ENCODE assay signal across 23 cellular contexts in the genomic region with DNA sequence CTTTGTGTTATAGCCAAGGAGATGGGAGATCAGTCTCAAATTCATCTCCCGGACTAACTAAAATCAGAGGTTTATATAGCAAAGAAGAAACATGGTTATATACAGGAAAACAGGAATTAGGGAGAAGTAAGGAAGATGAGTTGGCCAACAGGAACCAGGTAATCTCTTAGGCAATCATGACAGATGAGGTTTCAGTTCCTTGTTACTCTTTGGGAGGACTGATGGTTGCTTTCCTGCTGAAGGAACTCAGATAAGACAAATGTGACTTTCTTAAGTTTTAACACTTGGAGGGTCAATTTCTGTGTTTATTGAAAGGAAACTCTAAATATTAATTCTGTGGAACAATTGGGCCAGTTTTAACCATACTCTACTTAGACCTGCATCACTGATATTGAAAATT.
"Had no signal": no experiment of that assay in that cellular context is flagged by ENCODE, and none has a peak within 500 bp of the region (broad histone marks: within the 10 kb centered on the region; RNA-seq: fewer than 3 reads in every experiment).

No MANE protein-coding gene starts in this region.

- H3K4me3 ChIP-seq: neural progenitor cell, ovary, psoas muscle, right lobe of liver, sigmoid colon, stomach, thoracic aorta, thyroid gland, tibial nerve, upper lobe of left lung, vagina had no signal

- DNase-seq: occipital lobe; ovary; posterior cingulate gyrus; psoas muscle; right cardiac atrium; right lobe of liver; sigmoid colon; small intestine; stimulated activated CD4-positive, alpha-beta T cell treated with anti-CD3 and anti-CD28 coated beads, Interleukin-15, amount 100 ng/mL, for 24 hours; stimulated activated CD4-positive, alpha-beta T cell treated with anti-CD3 and anti-CD28 coated beads, Interleukin-2, amount 100 ng/mL, for 24 hours; stimulated activated CD4-positive, alpha-beta T cell treated with anti-CD3 and anti-CD28 coated beads, Interleukin-2, amount 100 ng/mL, for 48 hours; stimulated activated CD4-positive, alpha-beta T cell treated with anti-CD3 and anti-CD28 coated beads, Interleukin-4, amount 100 ng/mL, for 24 hours; stimulated activated naive B cell treated with anti-CD40 and anti-IgM and Interleukin-4, amounts not matched to agents 10 μg/mL and 1 μg/mL and 100 μg/mL, for 72 hours; stimulated activated naive CD4-positive, alpha-beta T cell treated with Interleukin-2 at 50 U/mL for 16 hours; stomach; thyroid gland; trophoblast cell; upper lobe of left lung had no signal

- ATAC-seq: psoas muscle; right cardiac atrium; right lobe of liver; stimulated activated effector memory CD8-positive, alpha-beta T cell treated with anti-CD3 and anti-CD28 coated beads, Interleukin-12 subunit alpha, Interleukin-12 subunit beta, amount 100 ng/mL, for 72 hours; stimulated activated naive B cell treated with anti-CD40 and anti-IgM and Interleukin-4, amounts not matched to agents 10 μg/mL and 1 μg/mL and 100 μg/mL, for 72 hours had no signal
